Comparison of ENCODE assay signal across 9 cellular contexts in the genomic region with DNA sequence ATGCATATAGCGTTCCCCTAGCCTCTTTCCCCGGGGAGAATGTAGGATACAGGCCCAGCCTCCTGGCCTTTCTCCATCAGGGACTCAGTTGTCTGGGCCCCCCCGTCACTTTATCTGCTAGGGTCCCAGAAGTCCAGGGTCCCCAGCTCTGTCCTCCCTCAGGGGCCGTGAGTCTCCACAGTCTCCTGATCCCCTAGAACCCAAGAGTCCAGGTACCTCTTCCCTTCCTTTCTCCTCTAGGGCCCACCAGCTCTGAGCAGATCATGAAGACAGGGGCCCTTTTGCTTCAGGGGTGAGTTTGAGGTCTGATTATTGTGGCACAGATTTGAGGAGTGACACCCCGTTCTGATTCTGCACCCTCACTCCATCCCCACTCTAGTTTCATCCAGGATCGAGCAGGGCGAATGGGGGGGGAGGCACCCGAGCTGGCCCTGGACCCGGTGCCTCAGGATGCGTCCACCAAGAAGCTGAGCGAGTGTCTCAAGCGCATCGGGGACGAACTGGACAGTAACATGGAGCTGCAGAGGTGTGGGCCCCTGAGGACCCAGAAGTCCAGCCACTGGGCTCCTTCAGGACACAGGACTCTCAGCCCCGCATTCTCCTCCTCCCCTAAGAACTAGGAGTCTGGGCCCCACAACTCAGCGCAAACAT. TPM values are rescaled to one million over a fixed set of nuclear protein-coding genes. Genes with fewer than 3 reads are reported as not detected.
DNase-seq lines count a peak whose midpoint lies in the region; FAIRE-seq and TF ChIP-seq lines count a peak whose summit lies in the region.
"Had no signal": no experiment of that assay in that cellular context is flagged by ENCODE, and none has a peak within 500 bp of the region (broad histone marks: within the 10 kb centered on the region; RNA-seq: fewer than 3 reads in every experiment).

No MANE protein-coding gene starts in this region.

- peak overlapping the region; percentile 94 for H3K9ac ChIP-seq in HUES48 (ENCODE audit: low read depth, low read length)

- H3K36me3 ChIP-seq in A673 (ENCODE audit: insufficient read depth, low read length, poor library complexity, severe bottlenecking) = no peaks in the 10 kb centered on the region
- peaks cover 30% of the 10 kb centered on the region for H3K36me3 ChIP-seq in HUES48 (ENCODE audit: control insufficient read depth, insufficient read depth, low read length)
- H3K36me3 ChIP-seq in muscle layer of duodenum (ENCODE audit: control insufficient read depth in 1 of 2, insufficient read depth in 2 of 2, low read length in 2 of 2) = no peaks in the 10 kb centered on the region

- no peaks in the 10 kb centered on the region for H3K27me3 ChIP-seq in A673 (replicated peaks; ENCODE audit: insufficient read depth, low read depth, low read length, poor library complexity)
- no peaks in the 10 kb centered on the region for H3K27me3 ChIP-seq in HUES48 (ENCODE audit: control insufficient read depth, insufficient read depth, low read length)
- no peaks in the 10 kb centered on the region for H3K27me3 ChIP-seq in muscle layer of duodenum (ENCODE audit: low read depth, low read length)

- H3K4me1 ChIP-seq in A673 (ENCODE audit: insufficient read depth, low read length, poor library complexity, severe bottlenecking) = peaks cover 10% of the 10 kb centered on the region
- H3K4me1 ChIP-seq in HUES48 (ENCODE audit: control insufficient read depth, insufficient read depth, low read length) = peaks cover 8% of the 10 kb centered on the region
- peaks cover 11 to 13% of the 10 kb centered on the region in 2 donors for H3K4me1 ChIP-seq in muscle layer of duodenum (ENCODE audit: control insufficient read depth in 1 of 2, insufficient read depth in 2 of 2, low read length in 2 of 2)

- CTCF ChIA-PET in A673 (lab: Charles Lee) = no interaction called here

- POLR2A ChIA-PET in A673 (lab: Charles Lee; ENCODE audit: low non-redundant PET) = interaction anchor here (0.6 kb wide), 1 partner anchor 37 kb away, joined by 3 read pairs; no protein-coding TSS in a partner anchor

- TF ChIP-seq CTCF in A673 (conservative IDR thresholded peaks at IDR 0.05; ENCODE audit: low read depth, low read length) = no peak

- H3K27ac ChIP-seq in A673 (ENCODE audit: low read depth, low read length, poor library complexity, severe bottlenecking) = peak overlapping the region; percentile 83
- peak overlapping the region; percentile 97 for H3K27ac ChIP-seq in HUES48 (ENCODE audit: low read depth, low read length)
- peak overlapping the region; percentile 89 for H3K27ac ChIP-seq in caudate nucleus (ENCODE audit: low read depth, low read length)
- H3K27ac ChIP-seq in muscle layer of duodenum (ENCODE audit: low read length) = peak overlapping the region; percentile 86

- intact Hi-C loops in A673 (cut with micrococcal nuclease; ENCODE audit: unreplicated experiment) = no loop called here

- no peak for FAIRE-seq in GM12891 (lab: Jason Lieb, UNC)
- FAIRE-seq: TTC549 had no signal

- H3K4me3 ChIP-seq in A673 (ENCODE audit: low read depth, low read length, poor library complexity, severe bottlenecking) (peak overlapping the region; percentile 81), HUES48 (ENCODE audit: low read depth, low read length) (peak overlapping the region; percentile 93), muscle layer of duodenum (ENCODE audit: low read depth in 1 of 2, low read length in 2 of 2) (peak overlapping the region; percentile 85 to 86)

- no peak for DNase-seq in A673 (ENCODE audit: low spot score)
- DNase-seq in caudate nucleus (lab: John Stamatoyannopoulos, UW) = no peak
- no peak for DNase-seq in ureter (ENCODE audit: low spot score)
- no peak for DNase-seq in dedifferentiated amniotic fluid mesenchymal stem cell (ENCODE audit: extremely low spot score)
- no peak for DNase-seq in NCI-H526 treated with DMSO at 0.1 percent for 48 hours (lab: John Stamatoyannopoulos, UW)
- DNase-seq in GM12891 (ENCODE audit: insufficient read length, low spot score) = no peak

- TF ChIP-seq POLR2A in GM12891 (IDR thresholded peaks at IDR 0.05; ENCODE audit: low read depth, low read length) = no peak

- no peaks in the 10 kb centered on the region for H3K9me3 ChIP-seq in A673 (ENCODE audit: low read depth, low read length, poor library complexity, severe bottlenecking)
- H3K9me3 ChIP-seq in HUES48 (ENCODE audit: control insufficient read depth, insufficient read depth, low read length) = no peaks in the 10 kb centered on the region
- no peaks in the 10 kb centered on the region for H3K9me3 ChIP-seq in muscle layer of duodenum (ENCODE audit: control insufficient read depth in 1 of 2, low read length in 2 of 2)

- BruUV-seq in A673 (replicated peaks; lab: Mats Ljungman, UMichigan) = no TSS peak

TF ChIP-seq in GM12891, 5 proteins besides CTCF, POLR2A, EP300 and RAD21:
- no peak for TF ChIP-seq SPI1 (IDR thresholded peaks at IDR 0.05; ENCODE audit: low read depth, low read length)
- no peak for TF ChIP-seq TAF1 (IDR thresholded peaks at IDR 0.05; ENCODE audit: low read depth, low read length)
- no peak for TF ChIP-seq POLR2AphosphoS5 (IDR thresholded peaks at IDR 0.05; ENCODE audit: low read depth, low read length)
- TF ChIP-seq POU2F2 (IDR thresholded peaks at IDR 0.05; ENCODE audit: low read depth, low read length) = no peak
- no peak for TF ChIP-seq PAX5 (IDR thresholded peaks at IDR 0.05; ENCODE audit: insufficient read depth, low read length, severe bottlenecking)

RNA-seq across cellular contexts. Expression of gene BAX, which starts 0.8 kb away (rescaled TPM):
- total RNA-seq in A673 (2021) = 103 and 112 TPM in 2 replicates
- 79.9 TPM for total RNA-seq in ureter
- 262 TPM for polyA plus RNA-seq in GM12891 (2012; ENCODE audit: low read depth, missing spikeins)

RNA-seq across cellular contexts. Expression of gene FTL, which starts 9.7 kb away (rescaled TPM):
- total RNA-seq in A673 (2021) (1,330 and 1,983 TPM in 2 replicates), ureter (1,526 TPM)
- 2,219 TPM for polyA plus RNA-seq in GM12891 (2012; ENCODE audit: low read depth, missing spikeins)

RNA-seq across cellular contexts. Expression of gene DHDH, which starts 21.9 kb away (rescaled TPM):
- total RNA-seq in A673 (2021) (not detected in 2 replicates), ureter (not detected)
- 0.71 TPM for polyA plus RNA-seq in GM12891 (2012; ENCODE audit: low read depth, missing spikeins)

RNA-seq across cellular contexts. Expression of gene GYS1, which starts 37.7 kb away (rescaled TPM):
- total RNA-seq in A673 (2021) (54.6 and 57.0 TPM in 2 replicates), ureter (73.8 TPM)
- polyA plus RNA-seq in GM12891 (2012; ENCODE audit: low read depth, missing spikeins) = 46.8 TPM

RNA-seq across cellular contexts. Expression of gene RUVBL2, which starts 38.3 kb away (rescaled TPM):
- total RNA-seq in A673 (2021) (227 and 241 TPM in 2 replicates), ureter (66.7 TPM)
- polyA plus RNA-seq in GM12891 (2012; ENCODE audit: low read depth, missing spikeins) = 104 TPM
